ENCODE assay signal across 8 cellular contexts in genomic region chr15:64380130-64380870, GRCh38. TPM values are rescaled to one million over a fixed set of nuclear protein-coding genes. Genes with fewer than 3 reads are reported as not detected.
DNase-seq lines count a peak whose midpoint lies in the region; TF ChIP-seq lines count a peak whose summit lies in the region.
"Not testable (repeated sequence)": the region's sequence is repeated elsewhere in the genome, so short reads cannot be mapped to it uniquely, and the experiment has no call there.

No MANE protein-coding gene starts in this region.

- not testable (repeated sequence) for H2BK12ac ChIP-seq in neuronal stem cell (ENCODE audit: low read length)

- H3K79me2 ChIP-seq in SU-DHL-6 (ENCODE audit: insufficient read depth, low read length) = peaks cover 48% of the 10 kb centered on the region

- not testable (repeated sequence) for H3K79me1 ChIP-seq in neuronal stem cell (ENCODE audit: low read depth, low read length)

- H4K8ac ChIP-seq in neuronal stem cell (ENCODE audit: low read depth, low read length) = not testable (repeated sequence)

- peak overlapping the region; percentile 95 for H3K4me3 ChIP-seq in Jurkat, Clone E6-1 (ENCODE audit: low read length)
- peak overlapping the region; percentile 87 for H3K4me3 ChIP-seq in SU-DHL-6 (ENCODE audit: insufficient read depth, low read length, poor library complexity, severe bottlenecking)
- H3K4me3 ChIP-seq in endodermal cell (ENCODE audit: low read length) = peak overlapping the region; percentile 90
- H3K4me3 ChIP-seq in iPS-20b (ENCODE audit: low read length) = peak overlapping the region; percentile 89
- H3K4me3 ChIP-seq in neuronal stem cell (ENCODE audit: low read length in 2 of 2) = peak overlapping the region; percentile 59 to 87

- H3K18ac ChIP-seq in neuronal stem cell (ENCODE audit: low read length) = not testable (repeated sequence)

- H3K9me2 ChIP-seq in SU-DHL-6 (replicated peaks; ENCODE audit: insufficient read depth, low read length) = not testable (repeated sequence)

- H2BK120ac ChIP-seq in neuronal stem cell (ENCODE audit: low read depth, low read length) = not testable (repeated sequence)

- peak; percentile 20 for DNase-seq in D341Med (ENCODE audit: low spot score)
- not testable (repeated sequence) for DNase-seq in Jurkat, Clone E6-1 (ENCODE audit: low read depth, low spot score); endodermal cell; neuronal stem cell (ENCODE audit: low spot score); type B pancreatic cell (ENCODE audit: extremely low spot score, unreplicated experiment)

- H3K9me3 Mint-ChIP-seq in activated naive CD4-positive, alpha-beta T cell treated with anti-CD3 and anti-CD28 coated beads, Interleukin-2, amount 50 U/mL, for 24 hours; endodermal cell; type B pancreatic cell: not testable (repeated sequence)

- WGBS in endodermal cell (ENCODE audit: insufficient coverage in 1 of 2, insufficient read length in 1 of 2), 2 experiments = 66 to 67% methylated on average over 5 to 10 of the region's 11 CpGs
- WGBS in neuronal stem cell (ENCODE audit: extremely low coverage in 2 of 2, insufficient read length in 2 of 2, insufficient replicate concordance in 1 of 2), 2 donors = no CpG with 5 or more reads among the region's 11 CpGs

- H3K9me3 ChIP-seq in SU-DHL-6 (ENCODE audit: insufficient read depth, low read length); endodermal cell (ENCODE audit: control insufficient read depth, low read length); iPS-20b (ENCODE audit: insufficient read depth, low read depth, low read length); neuronal stem cell (replicated peaks in 1 of 2; ENCODE audit: control insufficient read depth in 2 of 2, insufficient read depth in 1 of 2, low read depth in 1 of 2, low read length in 2 of 2): not testable (repeated sequence)

- not testable (repeated sequence) for H3K27me3 Mint-ChIP-seq in activated naive CD4-positive, alpha-beta T cell treated with anti-CD3 and anti-CD28 coated beads, Interleukin-2, amount 50 U/mL, for 24 hours; type B pancreatic cell
- H3K27me3 Mint-ChIP-seq in endodermal cell (ENCODE audit: insufficient read depth) = peaks cover 46% of the 10 kb centered on the region

- H2AK5ac ChIP-seq in neuronal stem cell (ENCODE audit: low read depth, low read length) = not testable (repeated sequence)

- TF ChIP-seq CTCF in SU-DHL-6 (IDR thresholded peaks at IDR 0.05; ENCODE audit: insufficient read depth, low read length, poor library complexity, severe bottlenecking); endodermal cell (conservative IDR thresholded peaks at IDR 0.05); type B pancreatic cell (conservative IDR thresholded peaks at IDR 0.05): not testable (repeated sequence)

- H2AFZ ChIP-seq in SU-DHL-6 (ENCODE audit: low read depth, low read length, severe bottlenecking) (peak overlapping the region; percentile 70), neuronal stem cell (ENCODE audit: low read length) (peak overlapping the region; percentile 88)

- not testable (repeated sequence) for H3K4me1 Mint-ChIP-seq in activated naive CD4-positive, alpha-beta T cell treated with anti-CD3 and anti-CD28 coated beads, Interleukin-2, amount 50 U/mL, for 24 hours; endodermal cell
- H3K4me1 Mint-ChIP-seq in type B pancreatic cell (ENCODE audit: unreplicated experiment) = peaks cover 16% of the 10 kb centered on the region

- H3K4ac ChIP-seq in neuronal stem cell (ENCODE audit: low read length) = not testable (repeated sequence)

- H3K23ac ChIP-seq in neuronal stem cell (ENCODE audit: low read depth, low read length, poor library complexity) = not testable (repeated sequence)

- not testable (repeated sequence) for H3K27me3 ChIP-seq in SU-DHL-6 (ENCODE audit: low read length); endodermal cell (ENCODE audit: control insufficient read depth, insufficient read depth, low read length, poor library complexity, severe bottlenecking); iPS-20b (ENCODE audit: insufficient read depth, low read length); neuronal stem cell (ENCODE audit: control insufficient read depth in 3 of 3, insufficient read depth in 3 of 3, low read depth in 1 of 3, low read length in 3 of 3)

- not testable (repeated sequence) for H2BK5ac ChIP-seq in neuronal stem cell (ENCODE audit: low read length)

- H3K4me2 ChIP-seq in SU-DHL-6 (ENCODE audit: low read depth, low read length, poor library complexity, severe bottlenecking) (peak overlapping the region; percentile 96), neuronal stem cell (ENCODE audit: insufficient read depth, low read length, poor library complexity, severe bottlenecking) (peak overlapping the region; percentile 60)

- H2BK15ac ChIP-seq in neuronal stem cell (ENCODE audit: low read length) = not testable (repeated sequence)

- not testable (repeated sequence) for H3F3A ChIP-seq in SU-DHL-6 (ENCODE audit: insufficient read depth)

- peak overlapping the region; percentile 63 for H3K27ac ChIP-seq in SU-DHL-6 (ENCODE audit: low read depth, low read length)
- not testable (repeated sequence) for H3K27ac ChIP-seq in endodermal cell (ENCODE audit: low read depth, low read length); iPS-20b (ENCODE audit: low read length); neuronal stem cell (replicated peaks; ENCODE audit: low read length)

- H3K36me3 ChIP-seq in SU-DHL-6 (ENCODE audit: low read length) (peaks cover 20% of the 10 kb centered on the region; the same call in 1 of the 2 replicates), endodermal cell (ENCODE audit: control insufficient read depth, insufficient read depth, low read length) (peaks cover 20% of the 10 kb centered on the region), iPS-20b (ENCODE audit: insufficient read depth, low read depth, low read length) (peaks cover 23% of the 10 kb centered on the region), neuronal stem cell (replicated peaks in 1 of 2; ENCODE audit: control insufficient read depth in 2 of 2, insufficient read depth in 2 of 2, low read length in 2 of 2) (peaks cover 2 to 45% of the 10 kb centered on the region in 2 donors)

- H4K20me1 ChIP-seq in SU-DHL-6 (ENCODE audit: low read depth, low read length) = not testable (repeated sequence)

- H3K27ac Mint-ChIP-seq in activated naive CD4-positive, alpha-beta T cell treated with anti-CD3 and anti-CD28 coated beads, Interleukin-2, amount 50 U/mL, for 24 hours; endodermal cell: not testable (repeated sequence)
- peak overlapping the region; percentile 87 for H3K27ac Mint-ChIP-seq in type B pancreatic cell

- H3K9ac ChIP-seq in SU-DHL-6 (ENCODE audit: low read length) (peak overlapping the region; percentile 93), endodermal cell (ENCODE audit: extremely low read depth, low read length, poor library complexity, severe bottlenecking) (peak overlapping the region; percentile 75), iPS-20b (ENCODE audit: low read depth, low read length) (peak overlapping the region; percentile 94), neuronal stem cell (ENCODE audit: low read depth, low read length, poor library complexity) (peak overlapping the region; percentile 89)

- not testable (repeated sequence) for H3K36me3 Mint-ChIP-seq in activated naive CD4-positive, alpha-beta T cell treated with anti-CD3 and anti-CD28 coated beads, Interleukin-2, amount 50 U/mL, for 24 hours; type B pancreatic cell
- H3K36me3 Mint-ChIP-seq in endodermal cell (ENCODE audit: low read depth) = peaks cover 13% of the 10 kb centered on the region

- not testable (repeated sequence) for H3K14ac ChIP-seq in neuronal stem cell (ENCODE audit: low read length)

- peak overlapping the region; percentile 95 for H3K4me3 Mint-ChIP-seq in activated naive CD4-positive, alpha-beta T cell treated with anti-CD3 and anti-CD28 coated beads, Interleukin-2, amount 50 U/mL, for 24 hours
- peak overlapping the region; percentile 82 for H3K4me3 Mint-ChIP-seq in endodermal cell
- peak overlapping the region; percentile 96 for H3K4me3 Mint-ChIP-seq in type B pancreatic cell

- H4K91ac ChIP-seq in neuronal stem cell (ENCODE audit: low read depth, low read length, poor library complexity) = not testable (repeated sequence)

- H3K4me1 ChIP-seq in endodermal cell (ENCODE audit: control insufficient read depth, insufficient read depth, low read length); iPS-20b (ENCODE audit: insufficient read depth, low read length); neuronal stem cell (ENCODE audit: control insufficient read depth in 2 of 2, insufficient read depth in 1 of 2, low read depth in 1 of 2, low read length in 2 of 2): not testable (repeated sequence)

RNA-seq across cellular contexts. Expression of gene PCLAF, which starts 0.9 kb away (rescaled TPM):
- polyA plus RNA-seq in Jurkat, Clone E6-1 (2012; ENCODE audit: insufficient read depth, insufficient read length) = 293 TPM
- total RNA-seq in endodermal cell = 10 to 100 TPM; 28.9 to 78.0 TPM
- 204 TPM for polyA plus RNA-seq in endodermal cell (2013, experiment 1 of 2)
- 196 TPM for polyA plus RNA-seq in endodermal cell (2013, experiment 2 of 2)
- polyA plus RNA-seq in neuronal stem cell (2013, experiment 1 of 2) = 138 TPM
- polyA plus RNA-seq in neuronal stem cell (2013, experiment 2 of 2) = 138 TPM
- 17.0 and 45.9 TPM in 2 replicates for total RNA-seq in type B pancreatic cell (ENCODE audit: low replicate concordance)

RNA-seq across cellular contexts. Expression of gene TRIP4, which starts 7.3 kb away (rescaled TPM):
- 26.6 TPM for polyA plus RNA-seq in Jurkat, Clone E6-1 (2012; ENCODE audit: insufficient read depth, insufficient read length)
- total RNA-seq in endodermal cell (10 to 100 TPM; 26.5 to 29.1 TPM), type B pancreatic cell (ENCODE audit: low replicate concordance) (21.1 and 22.4 TPM in 2 replicates)
- polyA plus RNA-seq in endodermal cell (2013, experiment 1 of 2) = 23.5 TPM
- polyA plus RNA-seq in endodermal cell (2013, experiment 2 of 2) = 26.2 TPM
- polyA plus RNA-seq in neuronal stem cell (2013, experiment 1 of 2) = 28.5 TPM
- 29.4 TPM for polyA plus RNA-seq in neuronal stem cell (2013, experiment 2 of 2)

RNA-seq across cellular contexts. Expression of gene CSNK1G1, which starts 24.3 kb away (rescaled TPM):
- 9.4 TPM for polyA plus RNA-seq in Jurkat, Clone E6-1 (2012; ENCODE audit: insufficient read depth, insufficient read length)
- total RNA-seq in endodermal cell (10 to 100 TPM; 24.5 to 31.4 TPM), type B pancreatic cell (ENCODE audit: low replicate concordance) (19.9 and 31.8 TPM in 2 replicates)
- 11.6 TPM for polyA plus RNA-seq in endodermal cell (2013, experiment 1 of 2)
- 15.0 TPM for polyA plus RNA-seq in endodermal cell (2013, experiment 2 of 2)
- polyA plus RNA-seq in neuronal stem cell (2013, experiment 1 of 2) = 10.0 TPM
- 9.5 TPM for polyA plus RNA-seq in neuronal stem cell (2013, experiment 2 of 2)
